ENCODE assay signal across 8 cellular contexts in the genomic region with DNA sequence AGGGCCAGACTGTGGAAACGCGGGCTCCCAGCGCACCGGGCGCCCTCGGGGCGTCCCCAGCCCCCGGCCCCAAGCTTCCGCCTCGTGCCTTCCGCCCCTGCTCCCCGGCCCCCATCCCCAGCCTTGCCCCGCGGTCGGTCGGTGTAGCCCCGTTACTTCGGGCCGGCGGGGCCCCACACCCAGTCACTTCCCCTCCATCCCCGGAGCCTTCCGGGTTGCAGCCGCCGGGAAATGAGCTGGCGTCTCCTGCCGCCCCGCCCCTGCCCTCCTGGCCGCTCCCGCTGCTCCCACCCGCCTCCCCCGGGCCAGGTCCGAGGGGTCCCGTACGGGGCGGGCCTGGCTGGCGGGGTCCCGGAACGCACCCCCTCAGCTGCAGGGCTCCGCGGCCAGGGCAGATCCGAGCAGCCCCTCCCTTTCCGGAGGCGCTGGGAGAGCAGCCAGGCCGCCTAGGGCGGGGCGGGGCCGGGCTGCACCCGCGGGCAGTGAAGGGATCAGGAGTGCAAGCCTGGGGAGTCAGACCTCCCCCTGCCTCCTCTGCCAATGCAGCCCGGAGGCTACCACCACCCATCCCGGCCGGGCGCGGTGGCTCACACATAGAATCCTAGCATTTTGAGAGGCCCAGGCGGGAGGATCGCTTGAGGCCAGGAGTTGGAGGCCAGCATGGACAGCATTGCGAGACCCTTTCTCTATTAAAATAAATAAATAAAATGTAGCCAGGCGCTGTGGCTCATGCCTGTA.
A peak's percentile ranks its signal among the peaks of the same experiment; 100 is the strongest.
DNase-seq lines count a peak whose midpoint lies in the region; TF ChIP-seq lines count a peak whose summit lies in the region.

No MANE protein-coding gene starts in this region.

- peak overlapping the region; percentile 63 for H3K4me3 ChIP-seq in HFF-Myc (replicated peaks; ENCODE audit: low read depth, low read length)
- peak overlapping the region; percentile 85 for H3K4me3 ChIP-seq in coronary artery

- peak; percentile 40 for DNase-seq in NCI-H1092 treated with DMSO at 0.1 percent for 48 hours (lab: John Stamatoyannopoulos, UW)
- DNase-seq in NCI-H1092 (lab: John Stamatoyannopoulos, UW): no peak
- DNase-seq in HFF-Myc (ENCODE audit: extremely low read depth, low read depth): no peak
- peak; percentile 15 for DNase-seq in NCI-H146 treated with DMSO at 0.1 percent for 48 hours (lab: John Stamatoyannopoulos, UW; ENCODE audit: unreplicated experiment)
- DNase-seq in activated CD4-positive, alpha-beta T cell treated with anti-CD3 and anti-CD28 coated beads for 1 hour: peak; percentile 40
- DNase-seq in coronary artery (ENCODE audit: low spot score): peak; percentile 88
- DNase-seq in left kidney (ENCODE audit: low read depth, low spot score): peak; percentile 66
- DNase-seq in stimulated activated CD4-positive, alpha-beta T cell treated with anti-CD3 and anti-CD28 coated beads, Interleukin-2, amount 100 ng/mL, for 24 hours: peak; percentile 68 to 76

- TF ChIP-seq CTCF in HFF-Myc (IDR thresholded peaks at IDR 0.05; ENCODE audit: low read depth, low read length, missing control alignments) (no peak), coronary artery (IDR thresholded peaks at IDR 0.05) (no peak)

- peak overlapping the region; percentile 64 to 94 for H3K27ac ChIP-seq in coronary artery

Comparison
In these comparisons a context has a peak if more than half of its experiments do, and no peak if none do; other contexts are left out.
1. DNase-seq: peak in NCI-H1092 treated with DMSO at 0.1 percent for 48 hours (single experiment), NCI-H146 treated with DMSO at 0.1 percent for 48 hours (single experiment), activated CD4-positive, alpha-beta T cell treated with anti-CD3 and anti-CD28 coated beads for 1 hour (single experiment), coronary artery (single experiment), left kidney (single experiment) and stimulated activated CD4-positive, alpha-beta T cell treated with anti-CD3 and anti-CD28 coated beads, Interleukin-2, amount 100 ng/mL, for 24 hours (2 of 2); none in NCI-H1092 (single experiment) and HFF-Myc (single experiment).